Comparison of ENCODE assay signal across 20 cellular contexts in the genomic region with DNA sequence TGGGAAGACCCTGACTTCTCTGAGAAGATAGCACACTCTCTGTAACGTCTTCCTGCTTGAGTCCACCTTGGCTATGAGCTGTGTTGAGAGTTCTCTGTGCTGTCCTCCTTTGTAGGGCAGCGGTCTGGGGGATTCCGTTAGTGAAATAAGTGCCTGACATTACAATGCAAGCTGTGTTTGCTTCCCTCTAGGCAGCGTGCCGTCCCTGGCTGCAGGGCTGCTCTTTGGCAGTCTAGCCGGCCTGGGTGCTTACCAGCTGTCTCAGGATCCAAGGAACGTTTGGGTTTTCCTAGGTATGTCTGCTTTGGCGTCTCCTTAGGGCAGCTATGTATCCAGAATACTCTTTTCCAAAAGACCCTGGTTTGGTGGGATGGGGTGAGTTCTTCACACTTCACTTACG. TPM values are rescaled to one million over a fixed set of nuclear protein-coding genes. Genes with fewer than 3 reads are reported as not detected.
DNase-seq lines count a peak whose midpoint lies in the region; ATAC-seq, FAIRE-seq and TF ChIP-seq lines count a peak whose summit lies in the region.
"Had no signal": no experiment of that assay in that cellular context is flagged by ENCODE, and none has a peak within 500 bp of the region (broad histone marks: within the 10 kb centered on the region; RNA-seq: fewer than 3 reads in every experiment).

No MANE protein-coding gene starts in this region.

- peaks cover 37% of the 10 kb centered on the region for H3K79me2 ChIP-seq in mammary epithelial cell (ENCODE audit: insufficient read depth, low read length)
- H3K79me2 ChIP-seq in K562 (ENCODE audit: control insufficient read depth, insufficient read depth, low read length), result peaks cover 49% of the 10 kb centered on the region

- TF ChIP-seq CTCF in MCF 10A (IDR thresholded peaks at IDR 0.05; ENCODE audit: unreplicated experiment), result no peak
- no peak for TF ChIP-seq CTCF in mammary epithelial cell (conservative IDR thresholded peaks at IDR 0.05 in 1 of 2, IDR thresholded peaks at IDR 0.05 in 1 of 2; ENCODE audit: extremely low read depth in 1 of 2, insufficient read depth in 1 of 2, low read depth in 1 of 2, low read length in 2 of 2)
- TF ChIP-seq CTCF in K562 (IDR thresholded peaks at IDR 0.05 in 2 of 3, conservative IDR thresholded peaks at IDR 0.05 in 1 of 3; ENCODE audit: insufficient read depth in 2 of 3, low read depth in 1 of 3, low read length in 3 of 3), result no peak

- WGBS in mammary epithelial cell (ENCODE audit: low coverage, missing lambda C conversion rate), result 89% methylated on average over 9 of the region's 9 CpGs
- 50% methylated on average over 9 of the region's 9 CpGs for WGBS in K562 (ENCODE audit: insufficient coverage, low coverage, missing lambda C conversion rate)

- H4K20me1 ChIP-seq in mammary epithelial cell (ENCODE audit: insufficient read depth, low read length), result no peaks in the 10 kb centered on the region
- H4K20me1 ChIP-seq in K562 (replicated peaks; ENCODE audit: control insufficient read depth, insufficient read depth, low read length), result no peaks in the 10 kb centered on the region

- peaks cover 39% of the 10 kb centered on the region for H3K36me3 Mint-ChIP-seq in MCF 10A (ENCODE audit: insufficient read depth, unreplicated experiment)
- H3K36me3 Mint-ChIP-seq in naive thymus-derived CD8-positive, alpha-beta T cell, result peaks cover 0 to 42% (median 12%) of the 10 kb centered on the region in 3 donors

- H3K27ac ChIP-seq in mammary epithelial cell (ENCODE audit: insufficient read depth, low read depth, low read length) (no peak overlapping the region), K562 (ENCODE audit: extremely low read depth, low read depth, low read length) (peak overlapping the region; percentile 88), substantia nigra (ENCODE audit: low read depth, low read length, poor library complexity, severe bottlenecking) (no peak overlapping the region)
- H3K27ac ChIP-seq: adrenal gland, gastroesophageal sphincter, KMS-11 had no signal

- H3K4me1 Mint-ChIP-seq in MCF 10A (ENCODE audit: insufficient read depth, unreplicated experiment), result peaks cover 30% of the 10 kb centered on the region
- peaks cover 26 to 72% (median 58%) of the 10 kb centered on the region in 4 donors for H3K4me1 Mint-ChIP-seq in naive thymus-derived CD8-positive, alpha-beta T cell

- no peak overlapping the region for H3K4me3 ChIP-seq in mammary epithelial cell (replicated peaks in 1 of 3; ENCODE audit: insufficient read depth in 1 of 3, low read depth in 2 of 3, low read length in 3 of 3)
- no peak overlapping the region; the same call in 1 of the 2 replicates for H3K4me3 ChIP-seq in K562
- no peak overlapping the region for H3K4me3 ChIP-seq in HAP-1
- H3K4me3 ChIP-seq: adrenal gland, gastroesophageal sphincter had no signal

- POLR2A ChIA-PET in MCF 10A (lab: Yijun Ruan, JAX), result interaction anchor here (6.3 kb wide), 1 partner anchor 20 kb away, joined by 185 read pairs; a partner anchor contains a TSS
- POLR2A ChIA-PET in K562 (lab: Yijun Ruan, JAX), result interaction anchor here (0.8 to 4.0 kb wide), 6 partner anchors 10 to 247 kb away, joined by 3 to 48 read pairs (median 4); no protein-coding TSS in a partner anchor
- POLR2A ChIA-PET in naive thymus-derived CD8-positive, alpha-beta T cell (lab: Charles Lee), result interaction anchor here (1.0 kb wide), 1 partner anchor 31 kb away, joined by 14 read pairs; a partner anchor contains a TSS

- no peak overlapping the region for H3K9ac ChIP-seq in mammary epithelial cell (ENCODE audit: insufficient read depth, low read length)
- H3K9ac ChIP-seq in K562 (ENCODE audit: insufficient read depth in 1 of 2, low read depth in 2 of 2, low read length in 2 of 2), result peak overlapping the region; percentile 28 to 85; a peak in 2 of 4 replicates
- H3K9ac ChIP-seq: KMS-11 had no signal

- H3K27me3 Mint-ChIP-seq in MCF 10A (ENCODE audit: insufficient read depth, unreplicated experiment), result no peaks in the 10 kb centered on the region
- no peaks in the 10 kb centered on the region for H3K27me3 Mint-ChIP-seq in naive thymus-derived CD8-positive, alpha-beta T cell

- FAIRE-seq in K562 (lab: Jason Lieb, UNC), result no peak

- ATAC-seq in K562, result no peak
- ATAC-seq in naive thymus-derived CD8-positive, alpha-beta T cell, result no peak
- ATAC-seq in HG02981 (IDR thresholded peaks at IDR 0.05; ENCODE audit: unreplicated experiment), result no peak
- ATAC-seq: activated CD4-positive, CD25-positive, alpha-beta regulatory T cell treated with anti-CD3 and anti-CD28 coated beads, Interleukin-2, amount 50 U/mL, for 24 hours; gastroesophageal sphincter; SK-N-SH treated with all-trans-retinoic acid at 6 μM for 48 hours had no signal

- CTCF ChIA-PET in MCF 10A (lab: Yijun Ruan, JAX) (no interaction called here), mammary epithelial cell (lab: Charles Lee; ENCODE audit: low non-redundant PET) (no interaction called here), K562 (lab: Yijun Ruan, JAX; ENCODE audit: low intra/inter-chr PET ratio) (no interaction called here)

- no peak for DNase-seq in MCF 10A (ENCODE audit: unreplicated experiment)
- no peak for DNase-seq in mammary epithelial cell
- DNase-seq in K562 (ENCODE audit: extremely low read depth in 1 of 4, low spot score in 3 of 4), result peak in 1 of 4 experiments; percentile 29
- no peak for DNase-seq in naive thymus-derived CD8-positive, alpha-beta T cell
- DNase-seq in substantia nigra (lab: John Stamatoyannopoulos, UW), result peak in 37 of 49 donors; percentile 5 to 71 (median 30)
- DNase-seq in HAP-1 (ENCODE audit: low spot score in 2 of 2), result no peak
- DNase-seq in AG08395 (ENCODE audit: low spot score), result no peak
- DNase-seq: DMS79 treated with DMSO at 0.1 percent for 48 hours; NCI-H1092; NCI-H2029; NCI-H446 treated with DMSO at 0.1 percent for 48 hours; stimulated activated CD4-positive, alpha-beta T cell treated with anti-CD3 and anti-CD28 coated beads, Interleukin-2, amount 100 ng/mL, for 48 hours had no signal

- H3K4me3 Mint-ChIP-seq in MCF 10A (ENCODE audit: unreplicated experiment), result peak overlapping the region; percentile 24
- H3K4me3 Mint-ChIP-seq in naive thymus-derived CD8-positive, alpha-beta T cell, result peak overlapping the region in 6 of 10 donors; percentile 25 to 73 (median 62)

- H3K27ac Mint-ChIP-seq in MCF 10A (ENCODE audit: low read depth, unreplicated experiment), result peak overlapping the region; percentile 89
- peak overlapping the region in 5 of 10 donors; percentile 15 to 80 (median 70) for H3K27ac Mint-ChIP-seq in naive thymus-derived CD8-positive, alpha-beta T cell

- H3K9me3 ChIP-seq in mammary epithelial cell (replicated peaks; ENCODE audit: insufficient read depth, low read length) (no peaks in the 10 kb centered on the region), K562 (replicated peaks; ENCODE audit: control insufficient read depth, insufficient read depth, low read depth, low read length) (peaks cover 6% of the 10 kb centered on the region), HAP-1 (no peaks in the 10 kb centered on the region)
- H3K9me3 ChIP-seq: adrenal gland, gastroesophageal sphincter had no signal

- TF ChIP-seq EP300 in K562 (IDR thresholded peaks at IDR 0.05; ENCODE audit: low read length), result no peak

- intact Hi-C loops in MCF 10A (cut with micrococcal nuclease) (no loop called here), mammary epithelial cell (cut with micrococcal nuclease) (no loop called here), K562 (cut with micrococcal nuclease) (no loop called here)

- no peaks in the 10 kb centered on the region for H3K27me3 ChIP-seq in mammary epithelial cell (ENCODE audit: insufficient read depth, low read length)
- no peaks in the 10 kb centered on the region for H3K27me3 ChIP-seq in K562 (ENCODE audit: control insufficient read depth in 2 of 2, insufficient read depth in 2 of 2, low read length in 2 of 2)
- H3K27me3 ChIP-seq in HAP-1 (ENCODE audit: low read depth), result no peaks in the 10 kb centered on the region
- H3K27me3 ChIP-seq: adrenal gland, gastroesophageal sphincter had no signal

- H3K36me3 ChIP-seq in mammary epithelial cell (ENCODE audit: insufficient read depth, low read length) (peaks cover 6% of the 10 kb centered on the region), K562 (ENCODE audit: control insufficient read depth, insufficient read depth, low read length) (peaks cover 57% of the 10 kb centered on the region), HAP-1 (replicated peaks) (peaks cover 34% of the 10 kb centered on the region)

- H3K4me1 ChIP-seq in mammary epithelial cell (ENCODE audit: insufficient read depth, low read length) (peaks cover 17% of the 10 kb centered on the region), K562 (replicated peaks in 1 of 2; ENCODE audit: control insufficient read depth in 2 of 2, insufficient read depth in 2 of 2, low read length in 2 of 2) (peaks cover 46 to 51% of the 10 kb centered on the region in 2 experiments), HAP-1 (peaks cover 14% of the 10 kb centered on the region)

- H2AFZ ChIP-seq in mammary epithelial cell (ENCODE audit: low read depth, low read length) (no peak overlapping the region), K562 (ENCODE audit: low read depth, low read length) (no peak overlapping the region)

- dilution Hi-C loops in mammary epithelial cell (cut with HindIII; ENCODE audit: low sequenced_read_pairs), result no loop called here

- no peaks in the 10 kb centered on the region for H3K9me1 ChIP-seq in K562 (ENCODE audit: control insufficient read depth, insufficient read depth, low read length)

- TF ChIP-seq POLR2A in K562 (conservative IDR thresholded peaks at IDR 0.05), result no peak

- no peak for TF ChIP-seq RAD21 in K562 (CRISPR knock-in tag; conservative IDR thresholded peaks at IDR 0.05 in 1 of 2, IDR thresholded peaks at IDR 0.05 in 1 of 2)

- no peak overlapping the region for H3K4me2 ChIP-seq in mammary epithelial cell (ENCODE audit: insufficient read depth, low read depth, low read length)
- H3K4me2 ChIP-seq in K562 (ENCODE audit: insufficient read depth, low read length), result peak overlapping the region; percentile 79
- H3K4me2 ChIP-seq: KMS-11 had no signal

- in situ Hi-C loops in mammary epithelial cell (cut with MboI; ENCODE audit: low sequenced_read_pairs in 2 of 2) (no loop called here), K562 (cut with MboI) (no loop called here), HAP-1 (cut with MboI; ENCODE audit: low sequenced_read_pairs) (no loop called here)

- no TSS peak for BruUV-seq in MCF 10A (replicated peaks; lab: Mats Ljungman, UMichigan)
- BruUV-seq in mammary epithelial cell (replicated peaks; lab: Mats Ljungman, UMichigan), result no TSS peak
- no TSS peak for BruUV-seq in K562 (replicated peaks; lab: Mats Ljungman, UMichigan)

- no peaks in the 10 kb centered on the region for H3K9me3 Mint-ChIP-seq in MCF 10A (ENCODE audit: unreplicated experiment)
- H3K9me3 Mint-ChIP-seq in naive thymus-derived CD8-positive, alpha-beta T cell, result no peaks in the 10 kb centered on the region

RNA-seq across cellular contexts. Expression of a gene that starts 2.8 kb away (rescaled TPM):
- total RNA-seq in MCF 10A (2022), result 159 and 160 TPM in 2 replicates
- total RNA-seq in mammary epithelial cell, result 100 to 1,000 TPM in 1 of 2 donors, 10 to 100 TPM in 1; 90.0 to 113 TPM
- polyA plus RNA-seq in mammary epithelial cell, result 168 TPM
- 42.8 TPM for polyA minus RNA-seq in mammary epithelial cell
- total RNA-seq in K562 (2011; cell fraction: chromatin; rRNA removed; ENCODE audit: low replicate concordance), result 79.7 and 82.0 TPM in 2 replicates
- total RNA-seq in K562 (2011; cell fraction: nucleolus; rRNA removed), result 114 and 131 TPM in 2 replicates
- total RNA-seq in K562 (2011; cell fraction: nucleoplasm; rRNA removed), result 125 and 142 TPM in 2 replicates
- 151 TPM in 2 replicates for total RNA-seq in K562 (2014; rRNA removed)
- total RNA-seq in K562 (2014; rRNA removed; fragmentation: Illumina TruSeq; extraction: Trizol), result 213 and 225 TPM in 2 replicates
- 150 and 160 TPM in 2 replicates for total RNA-seq in K562 (2015; rRNA removed; fragmentation: Illumina TruSeq; extraction: Trizol)
- 183 and 204 TPM in 2 replicates for total RNA-seq in K562 (2021)
- polyA plus RNA-seq in K562 (2011; rRNA removed), result 319 and 402 TPM in 2 replicates
- 252 and 276 TPM in 2 replicates for polyA plus RNA-seq in K562 (2011; cell fraction: cytosol; rRNA removed)
- 76.8 and 123 TPM in 2 replicates for polyA plus RNA-seq in K562 (2011; cell fraction: nucleus; rRNA removed)
- 226 and 283 TPM in 2 replicates for polyA plus RNA-seq in K562 (2012)
- polyA plus RNA-seq in K562 (2014; fragmentation: Illumina TruSeq; extraction: Trizol), result 209 and 263 TPM in 2 replicates
- polyA plus RNA-seq in K562 (2014; fragmentation: Nextera tagmentation; extraction: Ambion mirVana), result 100 to 1,000 TPM; 472 to 496 TPM
- polyA plus RNA-seq in K562 (2014; rRNA removed), result 264 and 287 TPM in 2 replicates
- polyA minus RNA-seq in K562 (2011; rRNA and poly(A)+ RNA removed), result 118 and 125 TPM in 2 replicates
- 42.3 and 50.0 TPM in 2 replicates for polyA minus RNA-seq in K562 (2011; cell fraction: cytosol; rRNA and poly(A)+ RNA removed)
- polyA minus RNA-seq in K562 (2011; cell fraction: nucleus; rRNA and poly(A)+ RNA removed), result 13.3 and 23.7 TPM in 2 replicates
- 10 to 100 TPM; 33.7 to 35.8 TPM for total RNA-seq in naive thymus-derived CD8-positive, alpha-beta T cell
- polyA plus RNA-seq in naive thymus-derived CD8-positive, alpha-beta T cell, result 100 to 1,000 TPM in 2 of 3 donors, 10 to 100 TPM in 1; 95.9 to 205 (median 135) TPM

RNA-seq across cellular contexts. Expression of a gene that starts 21.9 kb away (rescaled TPM):
- total RNA-seq in MCF 10A (2022) (122 and 143 TPM in 2 replicates), mammary epithelial cell (10 to 100 TPM; 39.3 to 63.5 TPM), K562 (2014; rRNA removed) (149 and 174 TPM in 2 replicates), K562 (2014; rRNA removed; fragmentation: Illumina TruSeq; extraction: Trizol) (263 and 285 TPM in 2 replicates), K562 (2015; rRNA removed; fragmentation: Illumina TruSeq; extraction: Trizol) (181 and 217 TPM in 2 replicates), K562 (2021) (211 and 214 TPM in 2 replicates)
- polyA plus RNA-seq in mammary epithelial cell (67.5 TPM), K562 (2011; rRNA removed) (247 and 349 TPM in 2 replicates), K562 (2014; fragmentation: Illumina TruSeq; extraction: Trizol) (198 and 252 TPM in 2 replicates), K562 (2014; fragmentation: Nextera tagmentation; extraction: Ambion mirVana) (100 to 1,000 TPM; 777 to 862 TPM), K562 (2014; rRNA removed) (271 and 298 TPM in 2 replicates)
- polyA minus RNA-seq in mammary epithelial cell, result 51.4 TPM
- total RNA-seq in K562 (2011; cell fraction: chromatin; rRNA removed; ENCODE audit: low replicate concordance), result 120 and 171 TPM in 2 replicates
- 123 and 128 TPM in 2 replicates for total RNA-seq in K562 (2011; cell fraction: nucleolus; rRNA removed)
- 191 and 263 TPM in 2 replicates for total RNA-seq in K562 (2011; cell fraction: nucleoplasm; rRNA removed)
- 133 and 189 TPM in 2 replicates for polyA plus RNA-seq in K562 (2011; cell fraction: cytosol; rRNA removed)
- polyA plus RNA-seq in K562 (2011; cell fraction: nucleus; rRNA removed), result 63.2 and 95.0 TPM in 2 replicates
- 154 and 229 TPM in 2 replicates for polyA plus RNA-seq in K562 (2012)
- polyA minus RNA-seq in K562 (2011; rRNA and poly(A)+ RNA removed), result 116 and 118 TPM in 2 replicates
- 39.9 and 48.1 TPM in 2 replicates for polyA minus RNA-seq in K562 (2011; cell fraction: cytosol; rRNA and poly(A)+ RNA removed)
- polyA minus RNA-seq in K562 (2011; cell fraction: nucleus; rRNA and poly(A)+ RNA removed), result 44.7 and 82.3 TPM in 2 replicates
- total RNA-seq in naive thymus-derived CD8-positive, alpha-beta T cell, result 10 to 100 TPM; 76.4 to 83.9 TPM
- 100 to 1,000 TPM; 194 to 241 (median 212) TPM for polyA plus RNA-seq in naive thymus-derived CD8-positive, alpha-beta T cell

RNA-seq across cellular contexts. Expression of a gene that starts 30.9 kb away (rescaled TPM):
- total RNA-seq in MCF 10A (2022) (27.0 and 38.1 TPM in 2 replicates), mammary epithelial cell (10 to 100 TPM; 14.8 to 24.7 TPM), K562 (2014; rRNA removed) (50.0 and 52.4 TPM in 2 replicates), K562 (2014; rRNA removed; fragmentation: Illumina TruSeq; extraction: Trizol) (87.0 and 95.7 TPM in 2 replicates), K562 (2015; rRNA removed; fragmentation: Illumina TruSeq; extraction: Trizol) (87.3 and 90.9 TPM in 2 replicates), K562 (2021) (52.4 and 56.5 TPM in 2 replicates)
- polyA plus RNA-seq in mammary epithelial cell (23.8 TPM), K562 (2011; rRNA removed) (49.0 and 69.7 TPM in 2 replicates), K562 (2014; fragmentation: Illumina TruSeq; extraction: Trizol) (85.9 and 108 TPM in 2 replicates), K562 (2014; fragmentation: Nextera tagmentation; extraction: Ambion mirVana) (100 to 1,000 TPM; 189 to 200 TPM), K562 (2014; rRNA removed) (63.5 and 64.4 TPM in 2 replicates)
- polyA minus RNA-seq in mammary epithelial cell, result 9.8 TPM
- 9.9 and 14.5 TPM in 2 replicates for total RNA-seq in K562 (2011; cell fraction: chromatin; rRNA removed; ENCODE audit: low replicate concordance)
- total RNA-seq in K562 (2011; cell fraction: nucleolus; rRNA removed), result 10.0 and 11.4 TPM in 2 replicates
- 8.3 and 10.3 TPM in 2 replicates for total RNA-seq in K562 (2011; cell fraction: nucleoplasm; rRNA removed)
- polyA plus RNA-seq in K562 (2011; cell fraction: cytosol; rRNA removed), result 16.3 and 22.3 TPM in 2 replicates
- 16.1 and 17.8 TPM in 2 replicates for polyA plus RNA-seq in K562 (2011; cell fraction: nucleus; rRNA removed)
- 28.9 and 46.1 TPM in 2 replicates for polyA plus RNA-seq in K562 (2012)
- 31.3 and 35.1 TPM in 2 replicates for polyA minus RNA-seq in K562 (2011; rRNA and poly(A)+ RNA removed)
- 9.4 and 11.9 TPM in 2 replicates for polyA minus RNA-seq in K562 (2011; cell fraction: cytosol; rRNA and poly(A)+ RNA removed)
- polyA minus RNA-seq in K562 (2011; cell fraction: nucleus; rRNA and poly(A)+ RNA removed), result 6.9 and 11.3 TPM in 2 replicates
- total RNA-seq in naive thymus-derived CD8-positive, alpha-beta T cell, result 10 to 100 TPM in 1 of 2 experiments, 1 to 10 TPM in 1; 8.5 to 11.0 TPM
- polyA plus RNA-seq in naive thymus-derived CD8-positive, alpha-beta T cell, result 10 to 100 TPM; 17.6 to 26.9 (median 22.4) TPM

RNA-seq across cellular contexts. Expression of a gene that starts 31.3 kb away (rescaled TPM):
- total RNA-seq in MCF 10A (2022) (5.0 and 6.5 TPM in 2 replicates), mammary epithelial cell (under 1 TPM in 1 of 2 donors, not detected in 1; 0.50 TPM), K562 (2014; rRNA removed) (6.7 and 11.7 TPM in 2 replicates), K562 (2014; rRNA removed; fragmentation: Illumina TruSeq; extraction: Trizol) (11.1 and 14.9 TPM in 2 replicates), K562 (2015; rRNA removed; fragmentation: Illumina TruSeq; extraction: Trizol) (7.4 and 10.8 TPM in 2 replicates), K562 (2021) (10.5 TPM in 2 replicates)
- polyA plus RNA-seq in mammary epithelial cell (0.60 TPM), K562 (2011; rRNA removed) (11.8 and 14.0 TPM in 2 replicates), K562 (2014; fragmentation: Illumina TruSeq; extraction: Trizol) (12.3 and 12.9 TPM in 2 replicates), K562 (2014; fragmentation: Nextera tagmentation; extraction: Ambion mirVana) (10 to 100 TPM; 27.6 to 37.0 TPM), K562 (2014; rRNA removed) (9.1 and 10.7 TPM in 2 replicates)
- polyA minus RNA-seq in mammary epithelial cell, result not detected
- 1.6 and 1.8 TPM in 2 replicates for total RNA-seq in K562 (2011; cell fraction: chromatin; rRNA removed; ENCODE audit: low replicate concordance)
- total RNA-seq in K562 (2011; cell fraction: nucleolus; rRNA removed), result 1.8 and 2.5 TPM in 2 replicates
- total RNA-seq in K562 (2011; cell fraction: nucleoplasm; rRNA removed), result 1.5 and 4.0 TPM in 2 replicates
- polyA plus RNA-seq in K562 (2011; cell fraction: cytosol; rRNA removed), result 6.8 and 13.2 TPM in 2 replicates
- polyA plus RNA-seq in K562 (2011; cell fraction: nucleus; rRNA removed), result 3.6 and 7.2 TPM in 2 replicates
- polyA plus RNA-seq in K562 (2012), result 6.7 and 8.1 TPM in 2 replicates
- 6.4 and 6.5 TPM in 2 replicates for polyA minus RNA-seq in K562 (2011; rRNA and poly(A)+ RNA removed)
- polyA minus RNA-seq in K562 (2011; cell fraction: cytosol; rRNA and poly(A)+ RNA removed), result 3.1 TPM in 1 of 2 replicates, not detected in the other
- polyA minus RNA-seq in K562 (2011; cell fraction: nucleus; rRNA and poly(A)+ RNA removed), result 1.4 TPM in 1 of 2 replicates, not detected in the other
- 1 to 10 TPM; 1.2 to 1.8 TPM for total RNA-seq in naive thymus-derived CD8-positive, alpha-beta T cell
- polyA plus RNA-seq in naive thymus-derived CD8-positive, alpha-beta T cell, result 1 to 10 TPM in 1 of 3 donors, under 1 TPM in 1, not detected in 1; 0.60 to 1.0 TPM
- total RNA-seq: posterior vena cava, skeletal muscle tissue had no signal

Comparison
In these comparisons a context has a peak if more than half of its experiments do, and no peak if none do; other contexts are left out.
1. DNase-seq: peak in substantia nigra (37 of 49); none in MCF 10A (single experiment), mammary epithelial cell (single experiment), naive thymus-derived CD8-positive, alpha-beta T cell (0 of 10), HAP-1 (0 of 2) and AG08395 (single experiment).